ENCODE assay signal across 10 cellular contexts in the genomic region with DNA sequence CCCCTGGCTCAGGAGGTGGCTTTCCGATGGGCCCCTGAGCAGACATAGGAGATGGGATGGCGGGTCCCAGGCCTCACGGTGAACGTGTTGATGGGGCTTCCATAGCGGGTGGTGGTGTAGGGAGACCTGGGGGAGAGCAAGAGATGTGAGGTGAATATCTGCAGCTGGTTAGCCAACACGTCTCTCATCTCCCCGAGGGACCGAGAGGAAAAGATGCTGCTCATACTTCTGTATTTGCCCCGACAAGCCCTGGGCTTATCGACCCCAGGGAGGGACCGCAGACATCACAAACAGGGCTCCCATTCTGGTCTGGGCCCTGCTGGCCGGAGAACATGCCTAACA. TPM values are rescaled to one million over a fixed set of nuclear protein-coding genes. Genes with fewer than 3 reads are reported as not detected.
DNase-seq lines count a peak whose midpoint lies in the region; ATAC-seq and TF ChIP-seq lines count a peak whose summit lies in the region.
"Had no signal": no experiment of that assay in that cellular context is flagged by ENCODE, and none has a peak within 500 bp of the region (broad histone marks: within the 10 kb centered on the region; RNA-seq: fewer than 3 reads in every experiment).

No MANE protein-coding gene starts in this region.

- H3K4me1 Mint-ChIP-seq in CD4-positive, alpha-beta T cell (ENCODE audit: low read depth), result peaks cover 8% of the 10 kb centered on the region
- peaks cover 6 to 10% (median 7%) of the 10 kb centered on the region in 3 donors for H3K4me1 Mint-ChIP-seq in naive B cell

- H3K27me3 Mint-ChIP-seq in CD4-positive, alpha-beta T cell, result no peaks in the 10 kb centered on the region
- H3K27me3 Mint-ChIP-seq in naive B cell, result peaks cover 0 to 41% (median 31%) of the 10 kb centered on the region in 3 donors

- no peak for ATAC-seq in CD4-positive, alpha-beta T cell (ENCODE audit: poor library complexity)
- ATAC-seq in naive B cell (ENCODE audit: low read depth in 2 of 2) (no peak), GM21423 (IDR thresholded peaks at IDR 0.05; ENCODE audit: unreplicated experiment) (no peak)

- no peak for DNase-seq in CD4-positive, alpha-beta T cell
- no peak for DNase-seq in ascending aorta (ENCODE audit: low spot score in 2 of 2)
- DNase-seq in naive B cell, result peak; percentile 6
- no peak for DNase-seq in NCI-H2227 (lab: John Stamatoyannopoulos, UW; ENCODE audit: unreplicated experiment)
- DNase-seq in cortex of kidney (lab: John Stamatoyannopoulos, UW), result no peak
- no peak for DNase-seq in HK-2 (ENCODE audit: unreplicated experiment)
- DNase-seq: NK-92 treated with Interleukin-12 subunit alpha and Interleukin-12 subunit beta, amount 100 ng/mL, for 24 hours had no signal

- H3K4me3 ChIP-seq in HUES48 (ENCODE audit: low read depth, low read length) (peak overlapping the region; percentile 59; the same call in 1 of the 2 replicates), ascending aorta (peak overlapping the region; percentile 50 to 63)

- H3K27ac ChIP-seq in CD4-positive, alpha-beta T cell (ENCODE audit: low read depth, low read length), result no peak overlapping the region
- H3K27ac ChIP-seq in HUES48 (ENCODE audit: low read depth, low read length) (no peak overlapping the region), ascending aorta (no peak overlapping the region)

- POLR2A ChIA-PET in CD4-positive, alpha-beta T cell (lab: Charles Lee), result interaction anchor here (0.6 to 1.6 kb wide), 3 partner anchors 53 to 317 kb away, joined by 3 to 9 read pairs (median 4); a partner anchor contains a TSS

- no peak overlapping the region for H3K27ac Mint-ChIP-seq in CD4-positive, alpha-beta T cell
- peak overlapping the region in 2 of 6 donors; percentile 38 to 83 for H3K27ac Mint-ChIP-seq in naive B cell

- intact Hi-C loops in CD4-positive, alpha-beta T cell (cut with DNase I, micrococcal nuclease), result loop anchor here in 1 of 2 experiments (2.0 to 5.0 kb wide), 3 partner anchors 201 to 325 kb away; a partner anchor contains a TSS
- intact Hi-C loops in ascending aorta (cut with DNase I), result no loop called here

- no peaks in the 10 kb centered on the region for H3K27me3 ChIP-seq in CD4-positive, alpha-beta T cell (ENCODE audit: control insufficient read depth, insufficient read depth, low read length)
- H3K27me3 ChIP-seq in HUES48 (ENCODE audit: control insufficient read depth, insufficient read depth, low read length) (peaks cover 7% of the 10 kb centered on the region; the same call in 1 of the 2 replicates), ascending aorta (peaks cover 9% of the 10 kb centered on the region)

- H3K9ac ChIP-seq in HUES48 (ENCODE audit: low read depth, low read length), result no peak overlapping the region

- no peaks in the 10 kb centered on the region for H3K9me3 Mint-ChIP-seq in CD4-positive, alpha-beta T cell
- no peaks in the 10 kb centered on the region for H3K9me3 Mint-ChIP-seq in naive B cell

- no peaks in the 10 kb centered on the region for H3K9me3 ChIP-seq in CD4-positive, alpha-beta T cell (ENCODE audit: control insufficient read depth, low read length)
- no peaks in the 10 kb centered on the region for H3K9me3 ChIP-seq in HUES48 (ENCODE audit: control insufficient read depth, insufficient read depth, low read length)
- no peaks in the 10 kb centered on the region for H3K9me3 ChIP-seq in ascending aorta

- H3K4me3 Mint-ChIP-seq in CD4-positive, alpha-beta T cell, result peak overlapping the region; percentile 63
- peak overlapping the region; percentile 59 to 86 (median 73) for H3K4me3 Mint-ChIP-seq in naive B cell

- H3K36me3 ChIP-seq in HUES48 (ENCODE audit: control insufficient read depth, insufficient read depth, low read length) (peaks cover 39% of the 10 kb centered on the region), ascending aorta (no peaks in the 10 kb centered on the region)

- no peak for TF ChIP-seq CTCF in CD4-positive, alpha-beta T cell (IDR thresholded peaks at IDR 0.05)
- no peak for TF ChIP-seq CTCF in ascending aorta (IDR thresholded peaks at IDR 0.05)

- H3K36me3 Mint-ChIP-seq in CD4-positive, alpha-beta T cell (ENCODE audit: low read depth), result no peaks in the 10 kb centered on the region
- H3K36me3 Mint-ChIP-seq in naive B cell, result no peaks in the 10 kb centered on the region

- peaks cover 19% of the 10 kb centered on the region for H3K4me1 ChIP-seq in HUES48 (ENCODE audit: control insufficient read depth, insufficient read depth, low read length)
- H3K4me1 ChIP-seq in ascending aorta, result peaks cover 0 to 3% of the 10 kb centered on the region in 2 donors

- CTCF ChIA-PET in CD4-positive, alpha-beta T cell (lab: Charles Lee), result interaction anchor here (0.7 to 2.1 kb wide), 20 partner anchors 8 to 459 kb away, joined by 3 to 10 read pairs (median 3); a partner anchor contains a TSS

RNA-seq across cellular contexts. Expression of a gene that starts 38.7 kb away (rescaled TPM):
- total RNA-seq in CD4-positive, alpha-beta T cell, result not detected
- 1.3 TPM for total RNA-seq in ascending aorta
- not detected for polyA plus RNA-seq in naive B cell (ENCODE audit: low read depth in 6 of 6)
- total RNA-seq: Daoy had no signal

RNA-seq across cellular contexts. Expression of a gene that starts 53.4 kb away (rescaled TPM):
- 10 to 100 TPM; 30.1 to 34.7 TPM for total RNA-seq in CD4-positive, alpha-beta T cell
- 26.0 TPM for total RNA-seq in ascending aorta
- 10 to 100 TPM; 10.3 to 25.6 (median 18.6) TPM for polyA plus RNA-seq in naive B cell (ENCODE audit: low read depth in 6 of 6)
